In the genomic region with DNA sequence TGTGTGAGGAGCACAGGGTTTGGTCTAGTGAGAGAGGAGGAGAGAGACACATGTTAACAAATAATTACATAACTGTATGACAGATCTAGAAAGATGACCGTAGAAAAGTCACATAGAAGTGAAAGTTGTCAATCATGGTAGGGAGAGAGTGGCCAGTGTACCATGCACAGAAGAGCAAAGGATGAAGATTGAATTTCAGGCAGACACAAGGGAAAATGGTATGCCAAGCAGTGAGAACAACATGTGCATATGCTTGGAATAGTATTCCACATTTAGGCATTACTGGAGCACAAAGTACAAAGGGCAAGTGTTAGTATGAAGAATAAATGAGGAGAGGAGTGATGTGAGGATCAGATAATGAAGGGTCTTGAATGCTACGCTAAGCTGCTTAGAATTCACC, we compare ENCODE assay signal across 33 cellular contexts. TPM values are rescaled to one million over a fixed set of nuclear protein-coding genes. Genes with fewer than 3 reads are reported as not detected.
"Had no signal": no experiment of that assay in that cellular context is flagged by ENCODE, and none has a peak within 500 bp of the region (broad histone marks: within the 10 kb centered on the region; RNA-seq: fewer than 3 reads in every experiment).

No MANE protein-coding gene starts in this region.

- H3K36me3 Mint-ChIP-seq: immature natural killer cell had no signal

- H3K9me3 ChIP-seq: colonic mucosa, esophagus squamous epithelium, gastroesophageal sphincter, heart left ventricle, left lung, lower lobe of right lung had no signal

- H3K27me3 Mint-ChIP-seq: effector memory CD8-positive, alpha-beta T cell had no signal

- H3K4me1 ChIP-seq: colonic mucosa, left lung, lower lobe of right lung had no signal

- ATAC-seq: effector memory CD8-positive, alpha-beta T cell; esophagus mucosa; gastroesophageal sphincter; heart left ventricle; left colon; left lung; left ventricle myocardium superior; lower lobe of right lung had no signal

- H3K4me3 Mint-ChIP-seq: dendritic cell treated with granulocyte-macrophage colony-stimulating factor and Interleukin-4, amounts not matched to agents 40 ng/mL and 50 ng/mL, for 4 days; effector memory CD8-positive, alpha-beta T cell; endodermal cell; immature natural killer cell had no signal

- H3K36me3 ChIP-seq: colonic mucosa, esophagus squamous epithelium, gastroesophageal sphincter, heart left ventricle, left lung, lower lobe of right lung had no signal

- H3K4me3 ChIP-seq: colonic mucosa, esophagus squamous epithelium, gastroesophageal sphincter, heart left ventricle, hepatocyte, left lung, lower lobe of right lung had no signal

- FAIRE-seq: endometrium, kidney had no signal

- DNase-seq: colonic mucosa; cortex of kidney; effector CD8-positive, alpha-beta T cell; effector memory CD8-positive, alpha-beta T cell; endodermal cell; erythroblast; esophagus squamous epithelium; foreskin fibroblast; foreskin melanocyte; heart left ventricle; hypothalamus; immature natural killer cell; islet precursor cell; kidney; kidney glomerular epithelial cell; left colon; left lung; left ventricle myocardium superior; lower lobe of right lung; mesenchymal stem cell; midbrain had no signal

- H3K27ac ChIP-seq: colonic mucosa, epithelial cell of prostate, esophagus squamous epithelium, gastroesophageal sphincter, heart left ventricle, hepatocyte, left lung, lower lobe of right lung had no signal

- H3K9me3 Mint-ChIP-seq: dendritic cell treated with granulocyte-macrophage colony-stimulating factor and Interleukin-4, amounts not matched to agents 40 ng/mL and 50 ng/mL, for 4 days; effector memory CD8-positive, alpha-beta T cell had no signal

- H3K4me1 Mint-ChIP-seq: endodermal cell, immature natural killer cell had no signal

- H3K27ac Mint-ChIP-seq: dendritic cell treated with granulocyte-macrophage colony-stimulating factor and Interleukin-4, amounts not matched to agents 40 ng/mL and 50 ng/mL, for 4 days; effector memory CD8-positive, alpha-beta T cell; endodermal cell; immature natural killer cell had no signal

- H3K27me3 ChIP-seq: colonic mucosa, gastroesophageal sphincter, heart left ventricle, hepatocyte, left lung had no signal

RNA-seq across cellular contexts. Expression of a gene that starts 20.3 kb away (rescaled TPM):
- total RNA-seq: chondrocyte, dermis microvascular lymphatic vessel endothelial cell, endodermal cell, esophagus mucosa, lower leg skin, lung microvascular endothelial cell, mononuclear cell, mucosa of gallbladder had no signal
- polyA plus RNA-seq: hepatocyte had no signal
